ENCODE assay signal across 1 cellular context in the genomic region with DNA sequence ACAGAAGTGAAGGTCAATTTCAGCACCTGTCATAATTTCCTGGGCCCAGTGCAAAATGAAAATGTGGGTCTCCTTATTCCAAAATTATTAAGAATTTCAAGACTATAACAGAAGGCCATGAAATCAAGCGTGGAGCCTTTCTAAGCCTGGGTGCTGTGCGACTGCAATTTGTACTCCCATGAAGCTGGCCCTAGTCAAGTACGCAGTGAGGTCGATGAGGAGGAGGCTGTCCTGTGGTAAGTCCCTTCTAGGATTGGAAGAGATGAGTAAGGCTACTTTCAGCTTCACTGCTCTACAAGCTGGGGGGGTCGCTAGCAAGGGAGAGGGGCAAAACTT.
TF ChIP-seq lines count a peak whose summit lies in the region.

No MANE protein-coding gene starts in this region.

TF ChIP-seq in GM23338, 12 proteins besides CTCF, POLR2A, EP300 and RAD21 (continued from another document):
- TF ChIP-seq, protein P1, sequence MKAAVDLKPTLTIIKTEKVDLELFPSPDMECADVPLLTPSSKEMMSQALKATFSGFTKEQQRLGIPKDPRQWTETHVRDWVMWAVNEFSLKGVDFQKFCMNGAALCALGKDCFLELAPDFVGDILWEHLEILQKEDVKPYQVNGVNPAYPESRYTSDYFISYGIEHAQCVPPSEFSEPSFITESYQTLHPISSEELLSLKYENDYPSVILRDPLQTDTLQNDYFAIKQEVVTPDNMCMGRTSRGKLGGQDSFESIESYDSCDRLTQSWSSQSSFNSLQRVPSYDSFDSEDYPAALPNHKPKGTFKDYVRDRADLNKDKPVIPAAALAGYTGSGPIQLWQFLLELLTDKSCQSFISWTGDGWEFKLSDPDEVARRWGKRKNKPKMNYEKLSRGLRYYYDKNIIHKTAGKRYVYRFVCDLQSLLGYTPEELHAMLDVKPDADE (IDR thresholded peaks at IDR 0.05): no peak
- no peak for TF ChIP-seq JUNB (IDR thresholded peaks at IDR 0.05; ENCODE audit: unreplicated experiment)
- no peak for TF ChIP-seq ZNF331 (CRISPR knock-in tag; IDR thresholded peaks at IDR 0.05; ENCODE audit: low read depth)
- TF ChIP-seq ZNF462 (CRISPR knock-in tag; IDR thresholded peaks at IDR 0.05): no peak
- no peak for TF ChIP-seq CREB1 (CRISPR knock-in tag; IDR thresholded peaks at IDR 0.05; ENCODE audit: low read depth)
- no peak for TF ChIP-seq EZH2phosphoT487 (IDR thresholded peaks at IDR 0.05; ENCODE audit: unreplicated experiment)
